20 cellular contexts compared by ENCODE assay signal in genomic region chr7:117793496-117793895, GRCh38.
DNase-seq lines count a peak whose midpoint lies in the region; FAIRE-seq and TF ChIP-seq lines count a peak whose summit lies in the region.
"Had no signal": no experiment of that assay in that cellular context is flagged by ENCODE, and none has a peak within 500 bp of the region (broad histone marks: within the 10 kb centered on the region; RNA-seq: fewer than 3 reads in every experiment).

No MANE protein-coding gene starts in this region.

- H2BK15ac ChIP-seq in H9 (ENCODE audit: low read depth, low read length), result no peak overlapping the region

- H3K27ac Mint-ChIP-seq in H9, result peak overlapping the region in 2 of 3 experiments; percentile 62 to 78; a peak in 4 of 7 replicates

- dilution Hi-C loops in keratinocyte (cut with MboI; ENCODE audit: extremely low pct_ligation_motif_present, low sequenced_read_pairs), result no loop called here

- H2AK5ac ChIP-seq in H9 (ENCODE audit: insufficient read length, low read length), result no peak overlapping the region

- H3K56ac ChIP-seq in H9 (ENCODE audit: insufficient read length, low read depth, low read length), result no peak overlapping the region

- H3K23ac ChIP-seq in H9 (ENCODE audit: insufficient read length, low read depth, low read length), result no peak overlapping the region

- FAIRE-seq in keratinocyte (lab: Jason Lieb, UNC), result peak; percentile 41
- no peak for FAIRE-seq in kidney (lab: Jason Lieb, UNC)
- FAIRE-seq in GM19239 (lab: Jason Lieb, UNC), result no peak
- FAIRE-seq: HepG2 had no signal

- no peaks in the 10 kb centered on the region for H3K27me3 Mint-ChIP-seq in H9 (ENCODE audit: low read depth)

- no peak overlapping the region for H3K18ac ChIP-seq in H9 (ENCODE audit: insufficient read length, low read depth, low read length)

- DNase-seq in H9 (no peak), keratinocyte (ENCODE audit: low read depth, low spot score) (no peak), kidney (no peak), GM19239 (ENCODE audit: insufficient read length, low spot score) (no peak), midbrain (lab: John Stamatoyannopoulos, UW) (no peak)
- DNase-seq: ACHN, AML-193, Caco-2, DMS153, NCI-H1092, NCI-H146, NCI-H2081, NCI-H510A, NCI-H774, PC-3 had no signal

- peaks cover 3% of the 10 kb centered on the region for H3K79me1 ChIP-seq in H9 (ENCODE audit: insufficient read depth, low read depth, low read length, poor library complexity, severe bottlenecking)

- H3T11ph ChIP-seq in H9 (ENCODE audit: low read length), result no peak overlapping the region

- H3K4me3 Mint-ChIP-seq in H9, result no peak overlapping the region

- no peak for TF ChIP-seq CTCF in H9 (conservative IDR thresholded peaks at IDR 0.05)
- no peak for TF ChIP-seq CTCF in keratinocyte (optimal IDR thresholded peaks at IDR 0.05 in 1 of 3, IDR thresholded peaks at IDR 0.05 in 1 of 3, conservative IDR thresholded peaks at IDR 0.05 in 1 of 3; ENCODE audit: extremely low read depth in 1 of 3, insufficient read depth in 2 of 3, low read length in 3 of 3)
- no peak for TF ChIP-seq CTCF in kidney (IDR thresholded peaks at IDR 0.05; ENCODE audit: borderline replicate concordance, extremely low read depth, insufficient read depth)

- H2BK20ac ChIP-seq in H9 (ENCODE audit: low read depth, low read length, poor library complexity, severe bottlenecking), result no peak overlapping the region

- H4K20me1 ChIP-seq in H9 (ENCODE audit: control insufficient read depth, insufficient read depth, insufficient read length), result no peaks in the 10 kb centered on the region
- no peaks in the 10 kb centered on the region for H4K20me1 ChIP-seq in keratinocyte (ENCODE audit: control insufficient read depth, extremely low read depth, insufficient read depth, low read length)

- H2AFZ ChIP-seq in H9 (ENCODE audit: low read length) (no peak overlapping the region), keratinocyte (ENCODE audit: control insufficient read depth, low read length) (peak overlapping the region; percentile 47)

- H4K91ac ChIP-seq in H9 (ENCODE audit: insufficient read length, low read depth, low read length), result no peak overlapping the region

- no peaks in the 10 kb centered on the region for H3K9me3 Mint-ChIP-seq in H9

- no peak overlapping the region for H2BK12ac ChIP-seq in H9 (ENCODE audit: insufficient read length, low read depth, low read length)

- H4K8ac ChIP-seq in H9 (replicated peaks; ENCODE audit: insufficient read length, low read depth, low read length), result no peak overlapping the region

- H3K9ac ChIP-seq in H9 (ENCODE audit: extremely low read depth, insufficient read length, low read length) (no peak overlapping the region), keratinocyte (ENCODE audit: control insufficient read depth, extremely low read depth, insufficient read depth, low read length) (no peak overlapping the region), kidney (ENCODE audit: low read length in 2 of 2) (no peak overlapping the region)
- H3K9ac ChIP-seq: KMS-11 had no signal

- intact Hi-C loops in kidney (cut with DNase I), result no loop called here

- no peaks in the 10 kb centered on the region for H3K23me2 ChIP-seq in H9 (ENCODE audit: insufficient read length, low read depth, low read length, poor library complexity, severe bottlenecking)

- no CpG with 5 or more reads among the region's 3 CpGs for WGBS in H9 (ENCODE audit: extremely low coverage, insufficient read length, low lambda C conversion rate)

- H4K5ac ChIP-seq in H9 (ENCODE audit: insufficient read length, low read depth, low read length), result no peak overlapping the region

- no peak overlapping the region for H3K14ac ChIP-seq in H9 (ENCODE audit: insufficient read depth, low read length)

- no peaks in the 10 kb centered on the region for H3K9me3 ChIP-seq in H9 (ENCODE audit: control insufficient read depth, low read depth, low read length)
- H3K9me3 ChIP-seq in keratinocyte (ENCODE audit: control insufficient read depth, low read depth, low read length), result no peaks in the 10 kb centered on the region
- H3K9me3 ChIP-seq in kidney (ENCODE audit: control insufficient read depth in 1 of 2, low read length in 2 of 2), result no peaks in the 10 kb centered on the region
- H3K9me3 ChIP-seq: Caco-2, SJSA1 had no signal

- H3K79me2 ChIP-seq in H9 (ENCODE audit: insufficient read depth, low read length) (no peaks in the 10 kb centered on the region), keratinocyte (ENCODE audit: control insufficient read depth, insufficient read depth, low read length) (no peaks in the 10 kb centered on the region)

- H3K36me3 ChIP-seq in keratinocyte (ENCODE audit: control insufficient read depth in 2 of 2, extremely low read depth in 1 of 2, insufficient read depth in 2 of 2, low read length in 2 of 2), result no peaks in the 10 kb centered on the region
- peaks cover 2 to 5% of the 10 kb centered on the region in 2 donors for H3K36me3 ChIP-seq in kidney (ENCODE audit: control insufficient read depth in 1 of 2, insufficient read depth in 2 of 2, low read length in 2 of 2)
- H3K36me3 ChIP-seq: SJSA1 had no signal

- H2BK120ac ChIP-seq in H9 (ENCODE audit: low read depth, low read length, poor library complexity, severe bottlenecking), result no peak overlapping the region

- H3K4me1 ChIP-seq in H9 (ENCODE audit: insufficient read depth, low read length), result peaks cover 3% of the 10 kb centered on the region; the same call in 1 of the 2 replicates
- peaks cover 2% of the 10 kb centered on the region for H3K4me1 ChIP-seq in keratinocyte (ENCODE audit: control insufficient read depth, extremely low read depth, insufficient read depth, low read length)
- H3K4me1 ChIP-seq in kidney (ENCODE audit: control insufficient read depth in 1 of 2, insufficient read depth in 1 of 2, low read depth in 1 of 2, low read length in 2 of 2), result no peaks in the 10 kb centered on the region
- H3K4me1 ChIP-seq: Caco-2, SJSA1 had no signal

- no peak overlapping the region for H3K4ac ChIP-seq in H9 (ENCODE audit: low read depth, low read length)

- no peak overlapping the region for H3K27ac ChIP-seq in H9 (ENCODE audit: insufficient read length, low read depth, low read length)
- peak overlapping the region; percentile 61 for H3K27ac ChIP-seq in cingulate gyrus (ENCODE audit: low read depth, low read length)
- no peak overlapping the region for H3K27ac ChIP-seq in keratinocyte (ENCODE audit: control insufficient read depth, insufficient read depth, low read length)
- peak overlapping the region; percentile 37 for H3K27ac ChIP-seq in temporal lobe (ENCODE audit: low read depth, low read length)
- no peak overlapping the region for H3K27ac ChIP-seq in kidney (ENCODE audit: low read depth in 2 of 2, low read length in 2 of 2)
- H3K27ac ChIP-seq: KMS-11, SJSA1 had no signal

- H3K9me1 ChIP-seq in keratinocyte (ENCODE audit: control insufficient read depth, extremely low read depth, insufficient read depth, low read length), result no peaks in the 10 kb centered on the region

- H3K4me1 Mint-ChIP-seq in H9, result peaks cover 9 to 14% of the 10 kb centered on the region in 2 experiments

- H2BK5ac ChIP-seq in H9 (ENCODE audit: insufficient read length, low read length), result no peak overlapping the region

- H3K27me3 ChIP-seq in H9 (ENCODE audit: insufficient read depth, low read length) (no peaks in the 10 kb centered on the region), keratinocyte (ENCODE audit: control insufficient read depth, extremely low read depth, insufficient read depth, low read length) (no peaks in the 10 kb centered on the region)
- H3K27me3 ChIP-seq: SJSA1 had no signal

- H3K4me3 ChIP-seq in keratinocyte (ENCODE audit: control insufficient read depth in 2 of 3, extremely low read depth in 1 of 3, insufficient read depth in 2 of 3, low read depth in 1 of 3, low read length in 3 of 3) (no peak overlapping the region), kidney (ENCODE audit: low read length in 2 of 2) (no peak overlapping the region)
- H3K4me3 ChIP-seq: SJSA1 had no signal

- peaks cover 16 to 21% (median 20%) of the 10 kb centered on the region in 3 experiments for H3K36me3 Mint-ChIP-seq in H9 (ENCODE audit: insufficient read depth in 1 of 3, low read depth in 3 of 3)

- H3K4me2 ChIP-seq in H9 (ENCODE audit: insufficient read depth, insufficient read length, low read length), result no peak overlapping the region
- H3K4me2 ChIP-seq in keratinocyte (ENCODE audit: control insufficient read depth, extremely low read depth, insufficient read depth, low read depth, low read length), result no peak overlapping the region
- H3K4me2 ChIP-seq: KMS-11 had no signal

Comparison
In these comparisons a context has a peak if more than half of its experiments do, and no peak if none do; other contexts are left out.
1. H3K27ac ChIP-seq: peak in cingulate gyrus (single experiment) and temporal lobe (single experiment); none in H9 (single experiment), keratinocyte (single experiment) and kidney (0 of 2).